ENCODE assay signal across 8 cellular contexts in the genomic region with DNA sequence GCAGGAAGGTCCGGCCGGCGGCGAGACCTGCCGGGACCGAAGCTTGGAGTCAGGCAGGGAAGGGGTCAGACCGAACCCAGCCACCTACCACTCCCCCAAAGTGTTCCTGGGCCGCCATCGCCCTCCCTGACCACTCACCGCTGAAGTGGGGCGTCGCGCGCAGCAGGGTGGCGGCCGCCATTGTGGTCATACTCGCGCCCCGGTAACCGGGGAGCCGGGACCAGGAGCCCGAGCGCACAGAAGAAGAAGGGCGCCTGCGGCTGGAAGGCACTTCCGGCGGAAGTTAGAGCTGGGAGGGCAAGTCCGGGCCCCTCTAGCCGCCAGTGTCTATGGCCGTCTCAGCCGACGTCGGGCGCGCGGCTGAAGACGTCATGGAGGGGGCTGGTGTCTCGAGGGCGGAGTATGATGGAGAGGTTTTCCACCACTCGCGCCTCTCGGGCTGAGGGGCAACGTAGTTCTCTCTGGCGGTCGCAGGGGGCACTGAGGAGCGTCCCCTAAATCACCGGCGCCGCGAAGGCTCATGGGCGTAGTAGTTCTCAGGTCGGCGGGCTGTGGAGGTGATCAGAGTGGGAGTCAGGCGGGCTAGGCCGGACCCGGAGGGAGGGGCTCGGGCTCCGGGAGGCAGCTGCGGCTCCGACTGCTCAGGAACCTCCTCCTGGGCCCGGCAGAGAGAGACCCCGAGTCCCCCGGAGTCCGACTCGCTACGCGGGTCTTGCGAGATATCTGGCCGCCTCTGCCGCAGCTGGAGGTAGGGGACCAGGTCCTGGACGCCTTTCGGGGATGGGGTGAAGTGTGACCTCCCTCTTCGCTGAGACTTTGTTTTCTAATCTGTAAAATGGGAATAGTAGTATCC. TPM values are rescaled to one million over a fixed set of nuclear protein-coding genes. Genes with fewer than 3 reads are reported as not detected.
A peak's percentile ranks its signal among the peaks of the same experiment; 100 is the strongest.
DNase-seq lines count a peak whose midpoint lies in the region; ATAC-seq and TF ChIP-seq lines count a peak whose summit lies in the region.

Gene TUFM (minus strand): TSS at position 269 of the 853 bp plus-strand sequence. CDS start 79 bp downstream, at position 190.

- CTCF ChIA-PET in activated CD4-positive, alpha-beta memory T cell treated with anti-CD3 and anti-CD28 coated beads, Interleukin-2, amount 10 ng/mL, durations not matched to agents 7 days and 5 days (lab: Charles Lee), result interaction anchor here (0.8 to 4.7 kb wide), 5 partner anchors 13 to 101 kb away, joined by 3 to 45 read pairs (median 5); partner anchors contain the start of gene SH2B1

- H3K4me1 ChIP-seq in CD4-positive, CD25-positive, alpha-beta regulatory T cell (ENCODE audit: control insufficient read depth, insufficient read depth, low read length, poor library complexity, severe bottlenecking), result peaks cover 26% of the 10 kb centered on the region
- H3K4me1 ChIP-seq in duodenal mucosa (ENCODE audit: control insufficient read depth in 1 of 2, insufficient read depth in 2 of 2, low read length in 2 of 2), result peaks cover 19% of the 10 kb centered on the region in 2 donors

- H3K9ac ChIP-seq in duodenal mucosa (ENCODE audit: low read depth in 1 of 2, low read length in 2 of 2), result peak within 1 kb of the TSS; percentile 90 to 91

- peaks cover 21% of the 10 kb centered on the region for H3K36me3 Mint-ChIP-seq in CD4-positive, CD25-positive, alpha-beta regulatory T cell
- peaks cover 39% of the 10 kb centered on the region for H3K36me3 Mint-ChIP-seq in activated CD4-positive, alpha-beta memory T cell treated with anti-CD3 and anti-CD28 coated beads, Interleukin-2, amount 10 ng/mL, durations not matched to agents 7 days and 5 days (ENCODE audit: low read depth)

- no peaks in the 10 kb centered on the region for H3K9me3 ChIP-seq in CD4-positive, CD25-positive, alpha-beta regulatory T cell (ENCODE audit: control insufficient read depth in 2 of 2, low read length in 2 of 2)
- no peaks in the 10 kb centered on the region for H3K9me3 ChIP-seq in duodenal mucosa (ENCODE audit: control insufficient read depth in 1 of 2, low read length in 2 of 2)

- H3K4me1 Mint-ChIP-seq in CD4-positive, CD25-positive, alpha-beta regulatory T cell, result peaks cover 4 to 37% (median 21%) of the 10 kb centered on the region in 4 donors
- H3K4me1 Mint-ChIP-seq in activated CD4-positive, alpha-beta memory T cell treated with anti-CD3 and anti-CD28 coated beads, Interleukin-2, amount 10 ng/mL, durations not matched to agents 7 days and 5 days, result peaks cover 32% of the 10 kb centered on the region

- POLR2A ChIA-PET in activated CD4-positive, alpha-beta memory T cell treated with anti-CD3 and anti-CD28 coated beads, Interleukin-2, amount 10 ng/mL, durations not matched to agents 7 days and 5 days (lab: Charles Lee), result interaction anchor here (0.9 to 9.8 kb wide), 19 partner anchors 9 to 1115 kb away, joined by 3 to 136 read pairs (median 5); partner anchors contain the start of genes ATXN2L, LAT, NFATC2IP and RABEP2

- no peak for TF ChIP-seq POLR2A in lower leg skin (IDR thresholded peaks at IDR 0.05)

- H3K36me3 ChIP-seq in CD4-positive, CD25-positive, alpha-beta regulatory T cell (ENCODE audit: control insufficient read depth, insufficient read depth, low read length), result peaks cover 32% of the 10 kb centered on the region
- H3K36me3 ChIP-seq in duodenal mucosa (ENCODE audit: control insufficient read depth in 1 of 2, insufficient read depth in 2 of 2, low read length in 2 of 2), result peaks cover 22 to 32% of the 10 kb centered on the region in 2 donors

- H3K27me3 ChIP-seq in CD4-positive, CD25-positive, alpha-beta regulatory T cell (ENCODE audit: control insufficient read depth, insufficient read depth, low read length), result no peaks in the 10 kb centered on the region
- H3K27me3 ChIP-seq in duodenal mucosa (ENCODE audit: control insufficient read depth in 1 of 2, insufficient read depth in 2 of 2, low read length in 2 of 2), result no peaks in the 10 kb centered on the region

- no peaks in the 10 kb centered on the region for H3K9me3 Mint-ChIP-seq in CD4-positive, CD25-positive, alpha-beta regulatory T cell
- H3K9me3 Mint-ChIP-seq in activated CD4-positive, alpha-beta memory T cell treated with anti-CD3 and anti-CD28 coated beads, Interleukin-2, amount 10 ng/mL, durations not matched to agents 7 days and 5 days, result no peaks in the 10 kb centered on the region

- intact Hi-C loops in lower leg skin (cut with DNase I; ENCODE audit: low total_unique reads), result no loop called here

- ATAC-seq in CD4-positive, CD25-positive, alpha-beta regulatory T cell (ENCODE audit: low read depth in 2 of 2), result peak; percentile 95 to 97
- ATAC-seq in GM19397 (IDR thresholded peaks at IDR 0.05; ENCODE audit: unreplicated experiment) (peak; percentile 90), HG03575 (IDR thresholded peaks at IDR 0.05; ENCODE audit: extremely low read depth, insufficient number of reproducible peaks, low FRiP score, unreplicated experiment) (peak; percentile 74)

- H3K4me3 ChIP-seq in CD4-positive, CD25-positive, alpha-beta regulatory T cell (ENCODE audit: low read depth, low read length), result peak within 1 kb of the TSS; percentile 83
- H3K4me3 ChIP-seq in duodenal mucosa (ENCODE audit: low read depth in 1 of 2, low read length in 2 of 2) (peak within 1 kb of the TSS; percentile 93 to 96), lower leg skin (ENCODE audit: low read depth, poor library complexity, severe bottlenecking) (peak within 1 kb of the TSS; percentile 94)

- H3K27ac ChIP-seq in CD4-positive, CD25-positive, alpha-beta regulatory T cell (ENCODE audit: insufficient read depth, low read length, poor library complexity, severe bottlenecking), result peak within 1 kb of the TSS; percentile 86
- peak within 1 kb of the TSS; percentile 67 for H3K27ac ChIP-seq in duodenal mucosa (ENCODE audit: low read depth, low read length)

- TF ChIP-seq CTCF in lower leg skin (IDR thresholded peaks at IDR 0.05), result peak in 1 of 3 donors; percentile 85

- WGBS in lower leg skin, 2 donors, result 1% methylated on average over 53 to 55 of the region's 73 CpGs

- no peaks in the 10 kb centered on the region for H3K27me3 Mint-ChIP-seq in CD4-positive, CD25-positive, alpha-beta regulatory T cell
- H3K27me3 Mint-ChIP-seq in activated CD4-positive, alpha-beta memory T cell treated with anti-CD3 and anti-CD28 coated beads, Interleukin-2, amount 10 ng/mL, durations not matched to agents 7 days and 5 days, result no peaks in the 10 kb centered on the region

- peak within 1 kb of the TSS; percentile 93 to 97 (median 97) for H3K27ac Mint-ChIP-seq in CD4-positive, CD25-positive, alpha-beta regulatory T cell
- H3K27ac Mint-ChIP-seq in activated CD4-positive, alpha-beta memory T cell treated with anti-CD3 and anti-CD28 coated beads, Interleukin-2, amount 10 ng/mL, durations not matched to agents 7 days and 5 days, result peak within 1 kb of the TSS; percentile 91

- DNase-seq in CD4-positive, CD25-positive, alpha-beta regulatory T cell, result peak; percentile 98 to 99 (median 98)
- DNase-seq in NCI-H82 treated with DMSO at 0.1 percent for 48 hours (lab: John Stamatoyannopoulos, UW; ENCODE audit: unreplicated experiment) (peak; percentile 95), lower leg skin (ENCODE audit: low spot score in 2 of 2) (peak; percentile 97 to 99)
- peak; percentile 99 for DNase-seq in activated CD4-positive, alpha-beta memory T cell treated with anti-CD3 and anti-CD28 coated beads, Interleukin-2, amount 10 ng/mL, durations not matched to agents 7 days and 5 days
- DNase-seq in stimulated activated CD4-positive, alpha-beta T cell treated with anti-CD3 and anti-CD28 coated beads, TNF-alpha, amount 100 ng/mL, for 1 hour (ENCODE audit: low read depth in 3 of 3, low spot score in 1 of 3), result peak; percentile 94 to 95 (median 94)

- H3K4me3 Mint-ChIP-seq in CD4-positive, CD25-positive, alpha-beta regulatory T cell, result peak within 1 kb of the TSS; percentile 91 to 98 (median 95)
- peak within 1 kb of the TSS; percentile 94 for H3K4me3 Mint-ChIP-seq in activated CD4-positive, alpha-beta memory T cell treated with anti-CD3 and anti-CD28 coated beads, Interleukin-2, amount 10 ng/mL, durations not matched to agents 7 days and 5 days

RNA-seq across cellular contexts. Expression of gene TUFM, which starts in this region (rescaled TPM):
- total RNA-seq in CD4-positive, CD25-positive, alpha-beta regulatory T cell, result 98.4 TPM
- 100 to 1,000 TPM; 125 to 165 (median 147) TPM for polyA plus RNA-seq in CD4-positive, CD25-positive, alpha-beta regulatory T cell
- 100 to 1,000 TPM; 107 TPM for total RNA-seq in activated CD4-positive, alpha-beta memory T cell treated with anti-CD3 and anti-CD28 coated beads, Interleukin-2, amount 10 ng/mL, durations not matched to agents 7 days and 5 days
- total RNA-seq in lower leg skin, result 100 to 1,000 TPM; 103 to 121 (median 110) TPM

Comparison
In these comparisons a context has a peak if more than half of its experiments do, and no peak if none do; other contexts are left out.
1. Peak in every context shown above with its lines: DNase-seq, ATAC-seq, H3K4me3 ChIP-seq and H3K27ac ChIP-seq.